Comparison of ENCODE assay signal across 15 cellular contexts in genomic region chr22:27022256-27022655, GRCh38.
DNase-seq lines count a peak whose midpoint lies in the region; ATAC-seq, FAIRE-seq and TF ChIP-seq lines count a peak whose summit lies in the region.
"Had no signal": no experiment of that assay in that cellular context is flagged by ENCODE, and none has a peak within 500 bp of the region (broad histone marks: within the 10 kb centered on the region; RNA-seq: fewer than 3 reads in every experiment).

No MANE protein-coding gene starts in this region.

- H3K4me3 ChIP-seq in epithelial cell of proximal tubule (ENCODE audit: low read depth, low read length) (no peak overlapping the region), neural cell (ENCODE audit: low read length) (peak overlapping the region; percentile 43)
- H3K4me3 ChIP-seq: SK-N-MC had no signal

- peaks cover 9% of the 10 kb centered on the region for H3F3A ChIP-seq in neural cell (ENCODE audit: insufficient read depth, low read length, poor library complexity, severe bottlenecking)

- POLR2A ChIA-PET in activated CD4-positive, alpha-beta memory T cell treated with anti-CD3 and anti-CD28 coated beads for 36 hours (lab: Charles Lee): no interaction called here

- H3K27me3 ChIP-seq in neural cell (ENCODE audit: insufficient read depth, low read depth, low read length): no peaks in the 10 kb centered on the region

- H3K27ac Mint-ChIP-seq in progenitor cell of endocrine pancreas: no peak overlapping the region
- no peak overlapping the region for H3K27ac Mint-ChIP-seq in activated CD4-positive, alpha-beta memory T cell treated with anti-CD3 and anti-CD28 coated beads for 36 hours

- no peaks in the 10 kb centered on the region for H4K20me1 ChIP-seq in neural cell (ENCODE audit: insufficient read depth)

- H3K27ac ChIP-seq in neural cell (ENCODE audit: low read length): peak overlapping the region; percentile 97
- H3K27ac ChIP-seq: SK-N-MC had no signal

- no peaks in the 10 kb centered on the region for H3K9me3 Mint-ChIP-seq in progenitor cell of endocrine pancreas (ENCODE audit: low read depth)
- H3K9me3 Mint-ChIP-seq in activated CD4-positive, alpha-beta memory T cell treated with anti-CD3 and anti-CD28 coated beads for 36 hours: no peaks in the 10 kb centered on the region

- TF ChIP-seq EP300 in neural cell (conservative IDR thresholded peaks at IDR 0.05; ENCODE audit: poor library complexity, severe bottlenecking): no peak

- H3K4me1 Mint-ChIP-seq in progenitor cell of endocrine pancreas (ENCODE audit: low read depth): no peaks in the 10 kb centered on the region
- H3K4me1 Mint-ChIP-seq in activated CD4-positive, alpha-beta memory T cell treated with anti-CD3 and anti-CD28 coated beads for 36 hours (ENCODE audit: low read depth): no peaks in the 10 kb centered on the region

- H3K9ac ChIP-seq in neural cell (ENCODE audit: low read length): peak overlapping the region; percentile 70

- no peak for TF ChIP-seq RAD21 in neural cell (conservative IDR thresholded peaks at IDR 0.05)

- no peak for ATAC-seq in GM18498 (IDR thresholded peaks at IDR 0.05; ENCODE audit: unreplicated experiment)

- intact Hi-C loops in activated CD4-positive, alpha-beta memory T cell treated with anti-CD3 and anti-CD28 coated beads for 36 hours (cut with micrococcal nuclease): no loop called here

- no peaks in the 10 kb centered on the region for H3K9me3 ChIP-seq in neural cell (ENCODE audit: low read length)

- no peaks in the 10 kb centered on the region for H3K9me2 ChIP-seq in neural cell (ENCODE audit: insufficient read depth, low read length)

- H3K36me3 ChIP-seq in neural cell (ENCODE audit: insufficient read depth, low read length): no peaks in the 10 kb centered on the region

- TF ChIP-seq CTCF in epithelial cell of proximal tubule (conservative IDR thresholded peaks at IDR 0.05; ENCODE audit: low read depth, low read length): no peak
- no peak for TF ChIP-seq CTCF in neural cell (IDR thresholded peaks at IDR 0.05; ENCODE audit: poor library complexity, severe bottlenecking)
- TF ChIP-seq CTCF in progenitor cell of endocrine pancreas (IDR thresholded peaks at IDR 0.05; ENCODE audit: unreplicated experiment): no peak

- H3K4me2 ChIP-seq in neural cell (ENCODE audit: low read length): no peak overlapping the region

- FAIRE-seq in RCC 7860 (lab: Jason Lieb, UNC): peak; percentile 81

- no peak overlapping the region for H2AFZ ChIP-seq in neural cell (ENCODE audit: low read depth, low read length)

- H3K4me3 Mint-ChIP-seq in progenitor cell of endocrine pancreas (ENCODE audit: low read depth): no peak overlapping the region
- no peak overlapping the region for H3K4me3 Mint-ChIP-seq in activated CD4-positive, alpha-beta memory T cell treated with anti-CD3 and anti-CD28 coated beads for 36 hours

- H3K79me2 ChIP-seq in neural cell (replicated peaks; ENCODE audit: insufficient read depth, low read length): no peaks in the 10 kb centered on the region

- DNase-seq in AG08395 (ENCODE audit: low spot score) (peak; percentile 30), RCC 7860 (ENCODE audit: low spot score) (peak; percentile 61), epithelial cell of proximal tubule (ENCODE audit: low read depth) (peak; percentile 16), AML-193 (lab: John Stamatoyannopoulos, UW) (no peak), progenitor cell of endocrine pancreas (ENCODE audit: low spot score, unreplicated experiment) (no peak)
- DNase-seq in activated CD4-positive, alpha-beta memory T cell treated with anti-CD3 and anti-CD28 coated beads for 36 hours: no peak
- DNase-seq: C1 segment of cervical spinal cord, DMS79 treated with DMSO at 0.1 percent for 48 hours, HCEC 1CT, NCI-H1105, NCI-H1694, SHP77 had no signal

- CTCF ChIA-PET in activated CD4-positive, alpha-beta memory T cell treated with anti-CD3 and anti-CD28 coated beads for 36 hours (lab: Charles Lee): no interaction called here

- no peaks in the 10 kb centered on the region for H3K36me3 Mint-ChIP-seq in progenitor cell of endocrine pancreas (ENCODE audit: insufficient read depth)
- H3K36me3 Mint-ChIP-seq in activated CD4-positive, alpha-beta memory T cell treated with anti-CD3 and anti-CD28 coated beads for 36 hours: no peaks in the 10 kb centered on the region

- H3K27me3 Mint-ChIP-seq in progenitor cell of endocrine pancreas: peaks cover 50% of the 10 kb centered on the region
- peaks cover 15% of the 10 kb centered on the region for H3K27me3 Mint-ChIP-seq in activated CD4-positive, alpha-beta memory T cell treated with anti-CD3 and anti-CD28 coated beads for 36 hours

TF ChIP-seq in neural cell, 6 proteins besides CTCF, POLR2A, EP300 and RAD21:
- TF ChIP-seq TAF1 (IDR thresholded peaks at IDR 0.05; ENCODE audit: low read depth) (no peak), SMC3 (conservative IDR thresholded peaks at IDR 0.05; ENCODE audit: poor library complexity) (no peak), REST (IDR thresholded peaks at IDR 0.05; ENCODE audit: borderline replicate concordance) (no peak), EZH2 (IDR thresholded peaks at IDR 0.05; ENCODE audit: borderline replicate concordance, insufficient read depth, low read length, poor library complexity, severe bottlenecking) (no peak), MXI1 (conservative IDR thresholded peaks at IDR 0.05; ENCODE audit: poor library complexity, severe bottlenecking) (no peak), POLR2AphosphoS5 (IDR thresholded peaks at IDR 0.05) (no peak)

Comparison
In these comparisons a context has a peak if more than half of its experiments do, and no peak if none do; other contexts are left out.
1. DNase-seq: peak in AG08395 (single experiment), RCC 7860 (single experiment) and epithelial cell of proximal tubule (single experiment); none in AML-193 (0 of 2), progenitor cell of endocrine pancreas (single experiment) and activated CD4-positive, alpha-beta memory T cell treated with anti-CD3 and anti-CD28 coated beads for 36 hours (single experiment).